Comparison of ENCODE assay signal across 9 cellular contexts in genomic region chr16:27324851-27325301, GRCh38. TPM values are rescaled to one million over a fixed set of nuclear protein-coding genes. Genes with fewer than 3 reads are reported as not detected.
A peak's percentile ranks its signal among the peaks of the same experiment; 100 is the strongest.
DNase-seq lines count a peak whose midpoint lies in the region; ATAC-seq and TF ChIP-seq lines count a peak whose summit lies in the region.
"Had no signal": no experiment of that assay in that cellular context is flagged by ENCODE, and none has a peak within 500 bp of the region (broad histone marks: within the 10 kb centered on the region; RNA-seq: fewer than 3 reads in every experiment).

No MANE protein-coding gene starts in this region.

- H3K4me3 ChIP-seq in right lobe of liver: no peak overlapping the region
- H3K4me3 ChIP-seq in thymus (ENCODE audit: low read length): no peak overlapping the region

- H3K27me3 Mint-ChIP-seq in activated naive CD8-positive, alpha-beta T cell treated with anti-CD3 and anti-CD28 coated beads for 36 hours: no peaks in the 10 kb centered on the region

- TF ChIP-seq POLR2A in right lobe of liver (IDR thresholded peaks at IDR 0.05): no peak

- intact Hi-C loops in right lobe of liver (cut with DNase I): loop anchor here in 1 of 2 donors (5.0 kb wide), 1 partner anchor 37 kb away; no protein-coding TSS in a partner anchor

- peaks cover 80% of the 10 kb centered on the region for H3K36me3 Mint-ChIP-seq in activated naive CD8-positive, alpha-beta T cell treated with anti-CD3 and anti-CD28 coated beads for 36 hours

- H3K36me3 ChIP-seq in right lobe of liver (peaks cover 0 to 2% (median 0%) of the 10 kb centered on the region in 4 donors), thymus (ENCODE audit: control insufficient read depth, insufficient read depth) (no peaks in the 10 kb centered on the region)

- H3K27ac Mint-ChIP-seq in activated naive CD8-positive, alpha-beta T cell treated with anti-CD3 and anti-CD28 coated beads for 36 hours: peak overlapping the region; percentile 59

- no peak overlapping the region for H3K4me3 Mint-ChIP-seq in activated naive CD8-positive, alpha-beta T cell treated with anti-CD3 and anti-CD28 coated beads for 36 hours
- H3K4me3 Mint-ChIP-seq: nephron had no signal

- TF ChIP-seq CTCF in right lobe of liver (IDR thresholded peaks at IDR 0.05): no peak

- H3K9me3 ChIP-seq in right lobe of liver (no peaks in the 10 kb centered on the region), thymus (ENCODE audit: control insufficient read depth) (no peaks in the 10 kb centered on the region)

- WGBS in right lobe of liver (ENCODE audit: insufficient coverage, low coverage, low lambda C conversion rate, missing lambda C conversion rate): 69% methylated on average over 11 of the region's 12 CpGs
- 97% methylated on average over 12 of the region's 12 CpGs for WGBS in thymus

- H3K27ac ChIP-seq in right lobe of liver (peak overlapping the region in 2 of 3 donors; percentile 67 to 79), thymus (ENCODE audit: low read depth) (peak overlapping the region; percentile 42)

- H3K4me1 Mint-ChIP-seq in activated naive CD8-positive, alpha-beta T cell treated with anti-CD3 and anti-CD28 coated beads for 36 hours: peaks cover 81% of the 10 kb centered on the region

- H3K9me3 Mint-ChIP-seq in activated naive CD8-positive, alpha-beta T cell treated with anti-CD3 and anti-CD28 coated beads for 36 hours: peaks cover 1% of the 10 kb centered on the region
- H3K9me3 Mint-ChIP-seq: nephron had no signal

- ATAC-seq in right lobe of liver: peak in 1 of 4 donors; percentile 1
- ATAC-seq in GM18858 (IDR thresholded peaks at IDR 0.05; ENCODE audit: unreplicated experiment): no peak
- ATAC-seq in HG03025 (IDR thresholded peaks at IDR 0.05; ENCODE audit: low FRiP score, unreplicated experiment): no peak

- H3K4me1 ChIP-seq in right lobe of liver: peaks cover 0 to 83% (median 41%) of the 10 kb centered on the region in 4 donors
- peaks cover 5% of the 10 kb centered on the region for H3K4me1 ChIP-seq in thymus (ENCODE audit: control insufficient read depth, insufficient read depth, low read length)

- peak; percentile 19 for DNase-seq in activated T-cell treated with anti-CD3 and anti-CD28 coated beads, Interleukin-2, amount 50 U/mL, for 1 hour
- DNase-seq in activated T-cell treated with anti-CD3 and anti-CD28 coated beads, Interleukin-2, amount 50 U/mL, for 48 hours: no peak
- no peak for DNase-seq in activated naive CD8-positive, alpha-beta T cell treated with anti-CD3 and anti-CD28 coated beads for 36 hours
- DNase-seq in right lobe of liver (peak in 2 of 3 donors; percentile 23 to 71), NCI-H526 (lab: John Stamatoyannopoulos, UW) (no peak)

- H3K27me3 ChIP-seq in right lobe of liver (no peaks in the 10 kb centered on the region), thymus (ENCODE audit: control insufficient read depth, insufficient read depth) (no peaks in the 10 kb centered on the region)

RNA-seq across cellular contexts. Expression of gene IL4R, which starts 11.1 kb away (rescaled TPM):
- total RNA-seq in activated naive CD8-positive, alpha-beta T cell treated with anti-CD3 and anti-CD28 coated beads for 36 hours: 100 to 1,000 TPM; 183 to 190 TPM
- total RNA-seq in right lobe of liver: 100 to 1,000 TPM in 1 of 6 experiments, 10 to 100 TPM in 5; 38.8 to 147 (median 46.9) TPM
- polyA plus RNA-seq in thymus: 36.8 TPM

RNA-seq across cellular contexts. Expression of gene NSMCE1, which starts 56.3 kb away (rescaled TPM):
- 100 to 1,000 TPM; 133 to 146 TPM for total RNA-seq in activated naive CD8-positive, alpha-beta T cell treated with anti-CD3 and anti-CD28 coated beads for 36 hours
- total RNA-seq in right lobe of liver: 10 to 100 TPM; 23.7 to 42.3 (median 33.1) TPM
- 69.5 TPM for polyA plus RNA-seq in thymus

Comparison
In these comparisons a context has a peak if more than half of its experiments do, and no peak if none do; other contexts are left out.
1. DNase-seq: peak in activated T-cell treated with anti-CD3 and anti-CD28 coated beads, Interleukin-2, amount 50 U/mL, for 1 hour (single experiment) and right lobe of liver (2 of 3); none in activated T-cell treated with anti-CD3 and anti-CD28 coated beads, Interleukin-2, amount 50 U/mL, for 48 hours (0 of 2), activated naive CD8-positive, alpha-beta T cell treated with anti-CD3 and anti-CD28 coated beads for 36 hours (single experiment) and NCI-H526 (0 of 2).